21 cellular contexts compared by ENCODE assay signal in the genomic region with DNA sequence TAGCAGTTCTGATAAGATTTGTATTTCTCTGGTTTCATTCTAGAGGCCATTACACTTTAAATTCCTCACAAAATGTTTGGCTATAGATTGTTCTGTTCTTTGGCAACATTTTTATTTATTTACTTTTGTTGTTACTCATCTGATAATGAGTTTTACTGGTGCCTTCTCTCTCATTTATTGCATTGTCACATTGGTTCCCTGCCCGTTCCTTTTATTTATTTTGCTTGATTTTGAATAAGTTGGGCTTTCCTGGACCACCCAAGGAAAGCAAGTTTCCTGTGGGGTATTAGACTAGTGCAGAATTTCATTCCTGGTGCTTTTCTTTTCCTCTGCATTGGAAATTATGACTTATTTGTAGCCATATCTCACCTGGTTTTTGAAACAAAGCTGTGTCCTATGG.
DNase-seq lines count a peak whose midpoint lies in the region; ATAC-seq and TF ChIP-seq lines count a peak whose summit lies in the region.
"Had no signal": no experiment of that assay in that cellular context is flagged by ENCODE, and none has a peak within 500 bp of the region (broad histone marks: within the 10 kb centered on the region; RNA-seq: fewer than 3 reads in every experiment).

No MANE protein-coding gene starts in this region.

- H3K27ac ChIP-seq in 22Rv1, result peak overlapping the region; percentile 69
- H3K27ac ChIP-seq in HEK293 (ENCODE audit: extremely low read depth, low read depth, low read length), result no peak overlapping the region
- H3K27ac ChIP-seq in Panc1 (ENCODE audit: low read length), result peak overlapping the region; percentile 82
- H3K27ac ChIP-seq: A549; BLaER1 treated with 17β-estradiol and CSF1 and Interleukin-3, amounts not matched to agents 10 nM and 100 nM; GM23248 had no signal

- no peak overlapping the region for H3K4me3 ChIP-seq in HEK293 (ENCODE audit: low read depth, low read length)
- no peak overlapping the region for H3K4me3 ChIP-seq in Panc1 (ENCODE audit: low read depth in 2 of 2, low read length in 2 of 2)
- H3K4me3 ChIP-seq: A549; BLaER1 treated with 17β-estradiol and CSF1 and Interleukin-3, amounts not matched to agents 10 nM and 100 nM; GM23248 had no signal

- peak; percentile 32 for DNase-seq in NCI-H1092 treated with DMSO at 0.1 percent for 48 hours (lab: John Stamatoyannopoulos, UW)
- no peak for DNase-seq in NCI-H1092 (lab: John Stamatoyannopoulos, UW)
- no peak for DNase-seq in Panc1 (ENCODE audit: low read depth, low spot score)
- DNase-seq in epidermal melanocyte (ENCODE audit: insufficient read length, low spot score), result no peak
- no peak for DNase-seq in glomerular visceral epithelial cell (ENCODE audit: extremely low spot score)
- DNase-seq in stimulated activated naive CD8-positive, alpha-beta T cell treated with anti-CD3 and anti-CD28 coated beads, Interleukin-15, Interleukin-2, amounts not matched to agents 100 U/mL and 50 U/mL, for 24 hours, result no peak
- DNase-seq: 8988T; ACHN; AML-193; BE2C; CD4-positive, alpha-beta T cell; CD8-positive, alpha-beta memory T cell; DMS 273 treated with DMSO at 0.1 percent for 48 hours; DND-41; GM23248; H7; HCEC 1CT had no signal

- H3K36me3 ChIP-seq in HEK293 (ENCODE audit: control insufficient read depth in 2 of 2, insufficient read depth in 1 of 2, low read length in 2 of 2), result no peaks in the 10 kb centered on the region
- H3K36me3 ChIP-seq in Panc1 (ENCODE audit: control insufficient read depth, insufficient read depth, low read length), result no peaks in the 10 kb centered on the region
- H3K36me3 ChIP-seq: BE2C; BLaER1 treated with 17β-estradiol and CSF1 and Interleukin-3, amounts not matched to agents 10 nM and 100 nM had no signal

- TF ChIP-seq CTCF in 22Rv1 (IDR thresholded peaks at IDR 0.05) (no peak), HEK293 (tag by site-specific recombination; IDR thresholded peaks at IDR 0.05) (no peak), Panc1 (IDR thresholded peaks at IDR 0.05) (no peak)

- H3K27me3 ChIP-seq in Panc1 (ENCODE audit: control insufficient read depth, insufficient read depth, low read length), result no peaks in the 10 kb centered on the region
- H3K27me3 ChIP-seq: BE2C; BLaER1 treated with 17β-estradiol and CSF1 and Interleukin-3, amounts not matched to agents 10 nM and 100 nM had no signal

- H3K4me1 ChIP-seq in HEK293 (ENCODE audit: control insufficient read depth, insufficient read depth, low read length) (peaks cover 33% of the 10 kb centered on the region), Panc1 (ENCODE audit: control insufficient read depth, insufficient read depth, low read length) (peaks cover 35% of the 10 kb centered on the region)
- H3K4me1 ChIP-seq: A549, BE2C had no signal

- in situ Hi-C loops in Panc1 (cut with HindIII; ENCODE audit: low pct_unique_long_range_greater_than_20kb, low sequenced_read_pairs), result no loop called here

- peak; percentile 49; the same call in 1 of the 2 replicates for ATAC-seq in Panc1
- no peak for ATAC-seq in stimulated activated naive CD8-positive, alpha-beta T cell treated with anti-CD3 and anti-CD28 coated beads, Interleukin-15, Interleukin-2, amounts not matched to agents 100 U/mL and 50 U/mL, for 24 hours
- ATAC-seq: A549 had no signal

- BruUV-seq in Panc1 (replicated peaks; lab: Mats Ljungman, UMichigan), result no TSS peak

- intact Hi-C loops in Panc1 (cut with micrococcal nuclease; ENCODE audit: unreplicated experiment), result no loop called here

- CTCF ChIA-PET in HEK293 (lab: Yijun Ruan, JAX), result interaction anchor here (0.6 to 1.9 kb wide), 3 partner anchors 29 to 1611 kb away, joined by 3 to 6 read pairs (median 3); no protein-coding TSS in a partner anchor
- CTCF ChIA-PET in Panc1 (lab: Charles Lee), result no interaction called here

- POLR2A ChIA-PET in HEK293 (lab: Yijun Ruan, JAX) (no interaction called here), Panc1 (lab: Charles Lee) (no interaction called here)

- H3K9me3 ChIP-seq in HEK293 (ENCODE audit: control insufficient read depth, insufficient read depth, low read depth, low read length) (no peaks in the 10 kb centered on the region), Panc1 (ENCODE audit: control insufficient read depth, insufficient read depth, low read depth, low read length) (no peaks in the 10 kb centered on the region)
- H3K9me3 ChIP-seq: A549; BE2C; BLaER1 treated with 17β-estradiol and CSF1 and Interleukin-3, amounts not matched to agents 10 nM and 100 nM had no signal

TF ChIP-seq in HEK293, 187 proteins besides CTCF, POLR2A, EP300 and RAD21 (continues in another document):
- TF ChIP-seq, protein P1, sequence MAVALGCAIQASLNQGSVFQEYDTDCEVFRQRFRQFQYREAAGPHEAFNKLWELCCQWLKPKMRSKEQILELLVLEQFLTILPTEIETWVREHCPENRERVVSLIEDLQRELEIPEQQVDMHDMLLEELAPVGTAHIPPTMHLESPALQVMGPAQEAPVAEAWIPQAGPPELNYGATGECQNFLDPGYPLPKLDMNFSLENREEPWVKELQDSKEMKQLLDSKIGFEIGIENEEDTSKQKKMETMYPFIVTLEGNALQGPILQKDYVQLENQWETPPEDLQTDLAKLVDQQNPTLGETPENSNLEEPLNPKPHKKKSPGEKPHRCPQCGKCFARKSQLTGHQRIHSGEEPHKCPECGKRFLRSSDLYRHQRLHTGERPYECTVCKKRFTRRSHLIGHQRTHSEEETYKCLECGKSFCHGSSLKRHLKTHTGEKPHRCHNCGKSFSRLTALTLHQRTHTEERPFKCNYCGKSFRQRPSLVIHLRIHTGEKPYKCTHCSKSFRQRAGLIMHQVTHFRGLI (tag by site-specific recombination; IDR thresholded peaks at IDR 0.05), result peak; percentile 62; the same call in 1 of the 2 replicates
- TF ChIP-seq ZNF354C (tag by site-specific recombination; IDR thresholded peaks at IDR 0.05; ENCODE audit: borderline replicate concordance, low read depth) (no peak), ZNF138 (tag by site-specific recombination; IDR thresholded peaks at IDR 0.05; ENCODE audit: borderline replicate concordance) (no peak), ZNF629 (tag by site-specific recombination; IDR thresholded peaks at IDR 0.05) (no peak), ZNF560 (tag by site-specific recombination; IDR thresholded peaks at IDR 0.05; ENCODE audit: borderline replicate concordance) (no peak), ZNF473 (tag by site-specific recombination; IDR thresholded peaks at IDR 0.05) (no peak), GLIS1 (tag by site-specific recombination; IDR thresholded peaks at IDR 0.05) (peak; percentile 56), ZNF76 (tag by site-specific recombination; IDR thresholded peaks at IDR 0.05; ENCODE audit: borderline replicate concordance, low read depth) (no peak), ZNF660 (tag by site-specific recombination; IDR thresholded peaks at IDR 0.05) (no peak), ZNF677 (tag by site-specific recombination; IDR thresholded peaks at IDR 0.05) (no peak), SCRT2 (tag by site-specific recombination; IDR thresholded peaks at IDR 0.05) (no peak), ZNF184 (tag by site-specific recombination; IDR thresholded peaks at IDR 0.05) (no peak), ZNF394 (tag by site-specific recombination; IDR thresholded peaks at IDR 0.05; ENCODE audit: borderline replicate concordance) (no peak), GLI4 (tag by site-specific recombination; IDR thresholded peaks at IDR 0.05) (no peak), ZNF324 (tag by site-specific recombination; IDR thresholded peaks at IDR 0.05) (no peak), FEZF1 (tag by site-specific recombination; IDR thresholded peaks at IDR 0.05) (peak; percentile 59)
- TF ChIP-seq, protein P2, sequence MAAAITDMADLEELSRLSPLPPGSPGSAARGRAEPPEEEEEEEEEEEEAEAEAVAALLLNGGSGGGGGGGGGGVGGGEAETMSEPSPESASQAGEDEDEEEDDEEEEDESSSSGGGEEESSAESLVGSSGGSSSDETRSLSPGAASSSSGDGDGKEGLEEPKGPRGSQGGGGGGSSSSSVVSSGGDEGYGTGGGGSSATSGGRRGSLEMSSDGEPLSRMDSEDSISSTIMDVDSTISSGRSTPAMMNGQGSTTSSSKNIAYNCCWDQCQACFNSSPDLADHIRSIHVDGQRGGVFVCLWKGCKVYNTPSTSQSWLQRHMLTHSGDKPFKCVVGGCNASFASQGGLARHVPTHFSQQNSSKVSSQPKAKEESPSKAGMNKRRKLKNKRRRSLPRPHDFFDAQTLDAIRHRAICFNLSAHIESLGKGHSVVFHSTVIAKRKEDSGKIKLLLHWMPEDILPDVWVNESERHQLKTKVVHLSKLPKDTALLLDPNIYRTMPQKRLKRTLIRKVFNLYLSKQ (tag by site-specific recombination; IDR thresholded peaks at IDR 0.05; ENCODE audit: borderline replicate concordance), result no peak
- TF ChIP-seq, protein P3, sequence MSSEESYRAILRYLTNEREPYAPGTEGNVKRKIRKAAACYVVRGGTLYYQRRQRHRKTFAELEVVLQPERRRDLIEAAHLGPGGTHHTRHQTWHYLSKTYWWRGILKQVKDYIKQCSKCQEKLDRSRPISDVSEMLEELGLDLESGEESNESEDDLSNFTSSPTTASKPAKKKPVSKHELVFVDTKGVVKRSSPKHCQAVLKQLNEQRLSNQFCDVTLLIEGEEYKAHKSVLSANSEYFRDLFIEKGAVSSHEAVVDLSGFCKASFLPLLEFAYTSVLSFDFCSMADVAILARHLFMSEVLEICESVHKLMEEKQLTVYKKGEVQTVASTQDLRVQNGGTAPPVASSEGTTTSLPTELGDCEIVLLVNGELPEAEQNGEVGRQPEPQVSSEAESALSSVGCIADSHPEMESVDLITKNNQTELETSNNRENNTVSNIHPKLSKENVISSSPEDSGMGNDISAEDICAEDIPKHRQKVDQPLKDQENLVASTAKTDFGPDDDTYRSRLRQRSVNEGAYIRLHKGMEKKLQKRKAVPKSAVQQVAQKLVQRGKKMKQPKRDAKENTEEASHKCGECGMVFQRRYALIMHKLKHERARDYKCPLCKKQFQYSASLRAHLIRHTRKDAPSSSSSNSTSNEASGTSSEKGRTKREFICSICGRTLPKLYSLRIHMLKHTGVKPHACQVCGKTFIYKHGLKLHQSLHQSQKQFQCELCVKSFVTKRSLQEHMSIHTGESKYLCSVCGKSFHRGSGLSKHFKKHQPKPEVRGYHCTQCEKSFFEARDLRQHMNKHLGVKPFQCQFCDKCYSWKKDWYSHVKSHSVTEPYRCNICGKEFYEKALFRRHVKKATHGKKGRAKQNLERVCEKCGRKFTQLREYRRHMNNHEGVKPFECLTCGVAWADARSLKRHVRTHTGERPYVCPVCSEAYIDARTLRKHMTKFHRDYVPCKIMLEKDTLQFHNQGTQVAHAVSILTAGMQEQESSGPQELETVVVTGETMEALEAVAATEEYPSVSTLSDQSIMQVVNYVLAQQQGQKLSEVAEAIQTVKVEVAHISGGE (tag by site-specific recombination; conservative IDR thresholded peaks at IDR 0.05; ENCODE audit: low read depth), result no peak
